Comparison of ENCODE assay signal across 14 cellular contexts in the genomic region with DNA sequence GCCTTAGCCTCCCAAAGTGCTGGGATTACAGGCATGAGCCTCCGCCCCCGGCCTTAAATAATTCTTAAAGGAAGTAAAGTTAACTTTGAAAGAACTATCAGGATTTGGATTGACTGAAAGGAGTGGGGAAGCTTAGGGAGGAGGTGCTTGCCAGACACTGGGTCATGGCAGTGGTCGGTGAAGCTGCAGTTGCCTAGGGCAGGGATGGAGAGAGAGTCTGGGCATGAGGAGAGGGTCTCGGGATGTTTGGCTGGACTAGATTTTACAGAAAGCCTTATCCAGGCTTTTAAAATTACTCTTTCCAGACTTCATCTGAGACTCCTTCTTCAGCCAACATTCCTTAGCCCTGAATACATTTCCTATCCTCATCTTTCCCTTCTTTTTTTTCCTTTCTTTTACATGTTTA. TPM values are rescaled to one million over a fixed set of nuclear protein-coding genes. Genes with fewer than 3 reads are reported as not detected.
A peak's percentile ranks its signal among the peaks of the same experiment; 100 is the strongest.
DNase-seq lines count a peak whose midpoint lies in the region; ATAC-seq and TF ChIP-seq lines count a peak whose summit lies in the region.
"Had no signal": no experiment of that assay in that cellular context is flagged by ENCODE, and none has a peak within 500 bp of the region (broad histone marks: within the 10 kb centered on the region; RNA-seq: fewer than 3 reads in every experiment).

No MANE protein-coding gene starts in this region.

- no peaks in the 10 kb centered on the region for H3K4me1 Mint-ChIP-seq in effector memory CD8-positive, alpha-beta T cell (ENCODE audit: low read depth in 2 of 2)
- peaks cover 5% of the 10 kb centered on the region for H3K4me1 Mint-ChIP-seq in endothelial cell (ENCODE audit: unreplicated experiment)
- H3K4me1 Mint-ChIP-seq: central memory CD8-positive, alpha-beta T cell had no signal

- H3K4me3 Mint-ChIP-seq in effector memory CD8-positive, alpha-beta T cell, result no peak overlapping the region
- H3K4me3 Mint-ChIP-seq in endothelial cell (ENCODE audit: unreplicated experiment), result no peak overlapping the region
- H3K4me3 Mint-ChIP-seq: central memory CD8-positive, alpha-beta T cell had no signal

- H3K4me1 ChIP-seq in prostate gland (replicated peaks), result peaks cover 8% of the 10 kb centered on the region

- CTCF ChIA-PET in AG04449 (lab: Yijun Ruan, JAX), result interaction anchor here (0.8 to 1.4 kb wide), 4 partner anchors 9 to 15 kb away, joined by 3 to 4 read pairs (median 4); no protein-coding TSS in a partner anchor

- H3K27me3 ChIP-seq in prostate gland (replicated peaks; ENCODE audit: insufficient read depth), result no peaks in the 10 kb centered on the region

- no peaks in the 10 kb centered on the region for H3K36me3 Mint-ChIP-seq in effector memory CD8-positive, alpha-beta T cell (ENCODE audit: insufficient read depth)
- no peaks in the 10 kb centered on the region for H3K36me3 Mint-ChIP-seq in endothelial cell (ENCODE audit: low read depth, unreplicated experiment)

- ATAC-seq in effector memory CD8-positive, alpha-beta T cell (replicated peaks), result no peak

- intact Hi-C loops in prostate gland (cut with DNase I), result no loop called here

- H3K36me3 ChIP-seq in prostate gland, result no peaks in the 10 kb centered on the region

- POLR2A ChIA-PET in AG04449 (lab: Yijun Ruan, JAX), result interaction anchor here (0.6 to 2.0 kb wide), 13 partner anchors 9 to 907 kb away, joined by 3 to 37 read pairs (median 5); a partner anchor contains a TSS

- TF ChIP-seq CTCF in AG04449 (IDR thresholded peaks at IDR 0.05; ENCODE audit: insufficient read depth, low read length, missing control alignments) (no peak), foreskin fibroblast (IDR thresholded peaks at IDR 0.05; ENCODE audit: low read depth, low read length) (no peak), prostate gland (IDR thresholded peaks at IDR 0.05) (no peak), endothelial cell (IDR thresholded peaks at IDR 0.05; ENCODE audit: unreplicated experiment) (no peak)

- H3K9me3 ChIP-seq in prostate gland, result no peaks in the 10 kb centered on the region

- H3K9me3 Mint-ChIP-seq in effector memory CD8-positive, alpha-beta T cell, result no peaks in the 10 kb centered on the region
- H3K9me3 Mint-ChIP-seq in endothelial cell (ENCODE audit: unreplicated experiment), result no peaks in the 10 kb centered on the region
- H3K9me3 Mint-ChIP-seq: central memory CD8-positive, alpha-beta T cell had no signal

- no peak for TF ChIP-seq POLR2A in prostate gland (IDR thresholded peaks at IDR 0.05)

- no peak overlapping the region for H3K27ac Mint-ChIP-seq in effector memory CD8-positive, alpha-beta T cell
- no peak overlapping the region for H3K27ac Mint-ChIP-seq in endothelial cell (ENCODE audit: unreplicated experiment)

- H3K4me3 ChIP-seq in AG04449 (ENCODE audit: low read depth, low read length) (peak overlapping the region; percentile 83), foreskin fibroblast (ENCODE audit: low read depth in 1 of 2, low read length in 2 of 2) (peak overlapping the region; percentile 69 to 71), prostate gland (no peak overlapping the region)

- DNase-seq in AG04449 (ENCODE audit: low read depth, low spot score) (no peak), foreskin fibroblast (no peak), prostate gland (ENCODE audit: low spot score) (no peak), endothelial cell (ENCODE audit: low spot score) (no peak), NOMO-1 treated with DMSO at 0.1 percent for 48 hours (lab: John Stamatoyannopoulos, UW; ENCODE audit: unreplicated experiment) (no peak)
- DNase-seq in activated CD4-positive, CD25-positive, alpha-beta regulatory T cell treated with anti-CD3 and anti-CD28 coated beads, Interleukin-2, amount 50 U/mL, for 72 hours, result no peak
- DNase-seq in effector memory CD8-positive, alpha-beta T cell, result no peak
- DNase-seq: activated CD8-positive, alpha-beta memory T cell treated with anti-CD3 and anti-CD28 coated beads, Interleukin-2, amount 50 U/mL, for 48 hours; NCI-H748 treated with DMSO at 0.1 percent for 48 hours had no signal

- peaks cover 21 to 27% of the 10 kb centered on the region in 2 donors for H3K27me3 Mint-ChIP-seq in effector memory CD8-positive, alpha-beta T cell
- no peaks in the 10 kb centered on the region for H3K27me3 Mint-ChIP-seq in endothelial cell (ENCODE audit: unreplicated experiment)

- 42 to 68% (median 54%) methylated on average over 4 of the region's 4 CpGs for WGBS in adipose tissue, 3 donors
- 76% methylated on average over 4 of the region's 4 CpGs for WGBS in prostate gland

- H3K27ac ChIP-seq in adipose tissue (ENCODE audit: low read depth, low read length) (peak overlapping the region; percentile 99), prostate gland (peak overlapping the region; percentile 69 to 77)

RNA-seq across cellular contexts. Expression of a gene that starts 0.5 kb away (rescaled TPM):
- 1,000 to 10,000 TPM in 2 of 3 donors, 10 to 100 TPM in 1; 93.2 to 1,953 (median 1,163) TPM for polyA plus RNA-seq in adipose tissue
- total RNA-seq in prostate gland (10 to 100 TPM; 59.3 to 63.2 TPM), endothelial cell (ENCODE audit: unreplicated experiment) (not detected)
- total RNA-seq: G401; H1; T-helper 2 cell treated with Interferon-gamma antibody and Interleukin-4, amounts not matched to agents 100 ng/mL and 5 ng/mL, for 36 hours had no signal
- polyA plus RNA-seq: H1 had no signal

Comparison
In these comparisons a context has a peak if more than half of its experiments do, and no peak if none do; other contexts are left out.
1. H3K4me3 ChIP-seq: peak in AG04449 (single experiment) and foreskin fibroblast (2 of 2); none in prostate gland (0 of 2).
2. RNA of a gene that starts 0.5 kb away (total RNA-seq): 59.3 to 63.2 TPM in prostate gland; not detected in endothelial cell (single experiment); every median in the first group is over 10 times any median in the second.